ENCODE assay signal across 2 cellular contexts in genomic region chr1:148703973-148704591, GRCh38. TPM values are rescaled to one million over a fixed set of nuclear protein-coding genes. Genes with fewer than 3 reads are reported as not detected.
"Had no signal": no experiment of that assay in that cellular context is flagged by ENCODE, and none has a peak within 500 bp of the region (broad histone marks: within the 10 kb centered on the region; RNA-seq: fewer than 3 reads in every experiment).

No MANE protein-coding gene starts in this region.

RNA-seq across cellular contexts. Expression of gene NUDT4B, which starts 44.5 kb away (rescaled TPM):
- total RNA-seq: H1, H9 had no signal
